ENCODE assay signal across 8 cellular contexts in the genomic region with DNA sequence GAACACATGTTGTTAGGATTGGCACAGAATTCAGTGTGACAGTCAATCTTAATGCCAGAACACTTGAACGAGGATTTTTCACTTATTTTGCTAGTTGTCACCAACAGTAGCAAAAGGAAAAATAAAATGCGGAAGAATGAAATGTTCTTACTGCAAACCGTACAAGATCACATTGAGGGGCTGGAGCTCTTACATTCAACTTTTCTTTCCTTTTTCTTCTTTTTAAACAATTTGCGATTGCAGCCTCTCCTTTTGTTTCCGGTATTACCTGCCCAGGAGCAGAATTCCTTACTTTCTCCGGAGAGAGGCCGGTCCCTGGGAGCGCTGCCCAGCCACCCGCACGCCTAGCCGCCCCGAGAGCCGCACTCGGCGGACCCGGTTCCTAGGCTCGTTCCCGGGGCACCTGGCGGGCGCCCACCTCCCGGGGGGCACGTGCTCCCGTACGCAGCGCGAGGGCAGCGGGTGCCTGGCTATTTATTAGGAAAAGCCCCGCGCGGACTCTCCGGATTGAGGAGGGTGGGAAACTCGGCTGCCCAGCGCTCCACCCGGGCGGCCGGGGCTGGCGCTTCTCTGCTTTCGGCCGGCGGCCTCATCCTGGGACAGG. TPM values are rescaled to one million over a fixed set of nuclear protein-coding genes. Genes with fewer than 3 reads are reported as not detected.
A peak's percentile ranks its signal among the peaks of the same experiment; 100 is the strongest.
DNase-seq lines count a peak whose midpoint lies in the region; ATAC-seq and TF ChIP-seq lines count a peak whose summit lies in the region.

No MANE protein-coding gene starts in this region.

- TF ChIP-seq POLR2A in testis (IDR thresholded peaks at IDR 0.05), result no peak

- H3K4me1 ChIP-seq in testis, result peaks cover 15% of the 10 kb centered on the region

- ATAC-seq in Right ventricle myocardium inferior, result peak; percentile 0
- peak; percentile 10 for ATAC-seq in left lobe of liver
- no peak for ATAC-seq in GM18858 (IDR thresholded peaks at IDR 0.05; ENCODE audit: unreplicated experiment)

- TF ChIP-seq CTCF in astrocyte of the cerebellum (IDR thresholded peaks at IDR 0.05; ENCODE audit: low read depth, low read length, missing control alignments) (no peak), testis (IDR thresholded peaks at IDR 0.05) (no peak)

- intact Hi-C loops in Right ventricle myocardium inferior (cut with DNase I), result loop anchor here (1.0 to 5.0 kb wide), 3 partner anchors 41 to 82 kb away; partner anchors contain the start of gene DNAJC11
- intact Hi-C loops in cardiac septum (cut with DNase I), result loop anchor here (5.0 to 10.0 kb wide), 3 partner anchors 42 to 169 kb away; partner anchors contain the start of genes DNAJC11 and PHF13
- intact Hi-C loops in testis (cut with DNase I; ENCODE audit: low total_unique reads), result no loop called here

- H3K4me3 ChIP-seq in astrocyte of the cerebellum (ENCODE audit: low read depth, low read length) (peak overlapping the region; percentile 76), testis (peak overlapping the region; percentile 72 to 96)

- in situ Hi-C loops in astrocyte of the cerebellum (cut with HindIII; ENCODE audit: low sequenced_read_pairs), result no loop called here

- H3K27me3 ChIP-seq in testis, result no peaks in the 10 kb centered on the region

- H3K27ac ChIP-seq in KOPT-K1 (ENCODE audit: low read depth, low read length, poor library complexity, severe bottlenecking) (peak overlapping the region; percentile 75), testis (peak overlapping the region; percentile 99 to 100)

- H3K36me3 ChIP-seq in KOPT-K1 (ENCODE audit: insufficient read depth, low read length) (no peaks in the 10 kb centered on the region), testis (ENCODE audit: low read depth, missing control alignments) (no peaks in the 10 kb centered on the region)

- DNase-seq in Right ventricle myocardium inferior (ENCODE audit: missing footprints) (no peak), cardiac septum (ENCODE audit: low spot score) (no peak), astrocyte of the cerebellum (ENCODE audit: low read depth) (no peak), left lobe of liver (ENCODE audit: low spot score) (no peak), testis (no peak), EL (no peak)

- WGBS in testis, 2 donors, result 0 to 1% methylated on average over 21 to 40 of the region's 40 CpGs

- H3K9me3 ChIP-seq in KOPT-K1 (ENCODE audit: insufficient read depth, low read length, poor library complexity, severe bottlenecking) (no peaks in the 10 kb centered on the region), testis (no peaks in the 10 kb centered on the region)

RNA-seq across cellular contexts. Expression of gene CAMTA1, which starts 1.2 kb away (rescaled TPM):
- 159 TPM for total RNA-seq in Right ventricle myocardium inferior
- total RNA-seq in cardiac septum, result 114 TPM
- 33.6 TPM for total RNA-seq in left lobe of liver
- 100 to 1,000 TPM; 119 to 158 TPM for total RNA-seq in testis
- 116 TPM for polyA plus RNA-seq in testis (ENCODE audit: insufficient read depth, low read depth, low replicate concordance)
